In the genomic region with DNA sequence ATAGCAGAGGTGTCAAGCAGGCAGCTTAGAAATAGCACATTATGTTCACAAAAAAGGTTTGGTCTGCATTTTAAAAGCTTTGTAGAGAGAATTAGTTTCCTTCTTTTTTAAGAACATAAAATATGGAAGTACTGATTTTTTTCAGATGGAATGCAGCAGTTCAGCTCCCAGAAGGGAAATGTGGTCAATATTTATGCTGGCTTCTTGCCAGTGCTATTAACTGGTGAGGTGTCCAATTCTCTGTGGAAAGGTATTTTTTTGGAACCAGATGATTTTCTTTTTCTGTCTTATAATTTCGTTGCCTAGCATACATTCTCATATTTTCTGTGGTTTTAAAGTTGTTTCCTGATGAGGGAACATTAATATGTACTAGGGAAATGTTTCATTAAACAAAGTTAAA, we compare ENCODE assay signal across 31 cellular contexts.
A peak's percentile ranks its signal among the peaks of the same experiment; 100 is the strongest.
DNase-seq lines count a peak whose midpoint lies in the region; ATAC-seq and TF ChIP-seq lines count a peak whose summit lies in the region.
"Had no signal": no experiment of that assay in that cellular context is flagged by ENCODE, and none has a peak within 500 bp of the region (broad histone marks: within the 10 kb centered on the region; RNA-seq: fewer than 3 reads in every experiment).

No MANE protein-coding gene starts in this region.

- H3K27ac ChIP-seq in brain microvascular endothelial cell: no peak overlapping the region
- H3K27ac ChIP-seq: BLaER1, cardiac muscle cell, colonic mucosa, psoas muscle, thyroid gland, vagina had no signal

- no peak for TF ChIP-seq CTCF in brain microvascular endothelial cell (IDR thresholded peaks at IDR 0.05; ENCODE audit: low read depth, low read length, missing control alignments)

- in situ Hi-C loops in brain microvascular endothelial cell (cut with HindIII; ENCODE audit: low pct_ligation_motif_present, low sequenced_read_pairs): no loop called here

- H3K36me3 ChIP-seq in brain microvascular endothelial cell (replicated peaks): no peaks in the 10 kb centered on the region
- H3K36me3 ChIP-seq: BLaER1, cardiac muscle cell, colonic mucosa, thyroid gland, vagina had no signal

- H3K4me1 Mint-ChIP-seq in T-helper 17 cell: no peaks in the 10 kb centered on the region
- H3K4me1 Mint-ChIP-seq: activated naive CD4-positive, alpha-beta T cell treated with anti-CD3 and anti-CD28 coated beads, Interleukin-2, amount 10 ng/mL, durations not matched to agents 7 days and 5 days; activated T-helper 17 cell treated with anti-CD3 and anti-CD28 coated beads, Interleukin-2, amount 50 U/mL, for 72 hours; natural killer cell had no signal

- no peak for ATAC-seq in T-helper 17 cell
- ATAC-seq: activated T-helper 17 cell treated with anti-CD3 and anti-CD28 coated beads, Interleukin-2, amount 50 U/mL, for 72 hours; effector memory CD8-positive, alpha-beta T cell; left cardiac atrium; mucosa of descending colon; natural killer cell; psoas muscle; sciatic nerve had no signal

- H3K4me3 Mint-ChIP-seq in T-helper 17 cell: no peak overlapping the region
- H3K4me3 Mint-ChIP-seq: activated naive CD4-positive, alpha-beta T cell treated with anti-CD3 and anti-CD28 coated beads, Interleukin-2, amount 10 ng/mL, durations not matched to agents 7 days and 5 days; activated T-helper 17 cell treated with anti-CD3 and anti-CD28 coated beads, Interleukin-2, amount 50 U/mL, for 72 hours; effector memory CD8-positive, alpha-beta T cell; natural killer cell had no signal

- H3K27me3 Mint-ChIP-seq in T-helper 17 cell: no peaks in the 10 kb centered on the region
- H3K27me3 Mint-ChIP-seq: activated naive CD4-positive, alpha-beta T cell treated with anti-CD3 and anti-CD28 coated beads, Interleukin-2, amount 10 ng/mL, durations not matched to agents 7 days and 5 days; activated T-helper 17 cell treated with anti-CD3 and anti-CD28 coated beads, Interleukin-2, amount 50 U/mL, for 72 hours; effector memory CD8-positive, alpha-beta T cell had no signal

- no peak overlapping the region for H3K27ac Mint-ChIP-seq in T-helper 17 cell
- H3K27ac Mint-ChIP-seq: activated naive CD4-positive, alpha-beta T cell treated with anti-CD3 and anti-CD28 coated beads, Interleukin-2, amount 10 ng/mL, durations not matched to agents 7 days and 5 days; activated T-helper 17 cell treated with anti-CD3 and anti-CD28 coated beads, Interleukin-2, amount 50 U/mL, for 72 hours; effector memory CD8-positive, alpha-beta T cell; natural killer cell had no signal

- H3K27me3 ChIP-seq in brain microvascular endothelial cell (replicated peaks): no peaks in the 10 kb centered on the region
- H3K27me3 ChIP-seq: BLaER1, colonic mucosa, thyroid gland, vagina had no signal

- H3K9me3 ChIP-seq in T-helper 17 cell (ENCODE audit: control insufficient read depth, low read length, poor library complexity, severe bottlenecking): peaks cover 2% of the 10 kb centered on the region
- H3K9me3 ChIP-seq: BLaER1, colonic mucosa, psoas muscle, thyroid gland, vagina had no signal

- DNase-seq in EH (ENCODE audit: low read depth) (peak; percentile 27), LHCN-M2 (ENCODE audit: low read depth) (peak; percentile 48), brain microvascular endothelial cell (peak; percentile 57), iris pigment epithelial cell (ENCODE audit: low read depth) (peak; percentile 47), NCI-H187 treated with DMSO at 0.1 percent for 48 hours (lab: John Stamatoyannopoulos, UW) (no peak), NCI-H510A (lab: John Stamatoyannopoulos, UW) (no peak), T-helper 17 cell (no peak)
- DNase-seq: activated CD4-positive, alpha-beta T cell treated with anti-CD3 and anti-CD28 coated beads for 48 hours; activated naive CD4-positive, alpha-beta T cell treated with anti-CD3 and anti-CD28 coated beads, Interleukin-2, amount 10 ng/mL, durations not matched to agents 7 days and 5 days; amniotic stem cell; colonic mucosa; DMS79; effector memory CD8-positive, alpha-beta T cell; foreskin melanocyte; GF-D8; left cardiac atrium; mucosa of descending colon; natural killer cell; NCI-H1092; NCI-H1694; nucleus accumbens; psoas muscle; Right ventricle myocardium superior; stimulated activated CD4-positive, alpha-beta T cell treated with anti-CD3 and anti-CD28 coated beads, Interleukin-4, amount 100 ng/mL, for 1 hour; T1000; thyroid gland had no signal

- H3K36me3 Mint-ChIP-seq in T-helper 17 cell (ENCODE audit: low read depth): no peaks in the 10 kb centered on the region
- H3K36me3 Mint-ChIP-seq: activated naive CD4-positive, alpha-beta T cell treated with anti-CD3 and anti-CD28 coated beads, Interleukin-2, amount 10 ng/mL, durations not matched to agents 7 days and 5 days; natural killer cell had no signal

- H3K4me3 ChIP-seq in brain microvascular endothelial cell (ENCODE audit: low read depth, low read length): no peak overlapping the region
- H3K4me3 ChIP-seq: BLaER1, cardiac muscle cell, colonic mucosa, mucosa of descending colon, psoas muscle, thyroid gland, vagina had no signal

Comparison
In these comparisons a context has a peak if more than half of its experiments do, and no peak if none do; other contexts are left out.
1. DNase-seq: peak in EH (single experiment), LHCN-M2 (single experiment), brain microvascular endothelial cell (single experiment) and iris pigment epithelial cell (single experiment); none in NCI-H187 treated with DMSO at 0.1 percent for 48 hours (single experiment), NCI-H510A (single experiment) and T-helper 17 cell (0 of 3).